In genomic region chr20:35146299-35146921, GRCh38 we compare ENCODE assay signal across 8 cellular contexts. TPM values are rescaled to one million over a fixed set of nuclear protein-coding genes. Genes with fewer than 3 reads are reported as not detected.
DNase-seq lines count a peak whose midpoint lies in the region; ATAC-seq and TF ChIP-seq lines count a peak whose summit lies in the region.

No MANE protein-coding gene starts in this region.

- TF ChIP-seq CTCF in fibroblast of villous mesenchyme (IDR thresholded peaks at IDR 0.05; ENCODE audit: insufficient read depth, low read depth, low read length) (peak; percentile 20), osteocyte (IDR thresholded peaks at IDR 0.05) (no peak)

- peaks cover 7% of the 10 kb centered on the region for H3K36me3 Mint-ChIP-seq in activated CD8-positive, alpha-beta memory T cell treated with anti-CD3 and anti-CD28 coated beads, Interleukin-2, amount 10 ng/mL, durations not matched to agents 7 days and 5 days
- H3K36me3 Mint-ChIP-seq in activated CD4-positive, alpha-beta T cell treated with anti-CD3 and anti-CD28 coated beads, Interleukin-2, amount 10 ng/mL, durations not matched to agents 7 days and 5 days (ENCODE audit: low read depth), result peaks cover 11% of the 10 kb centered on the region
- H3K36me3 Mint-ChIP-seq in osteocyte (ENCODE audit: unreplicated experiment), result peaks cover 9% of the 10 kb centered on the region

- H3K27me3 Mint-ChIP-seq in activated CD8-positive, alpha-beta memory T cell treated with anti-CD3 and anti-CD28 coated beads, Interleukin-2, amount 10 ng/mL, durations not matched to agents 7 days and 5 days, result no peaks in the 10 kb centered on the region
- H3K27me3 Mint-ChIP-seq in activated CD4-positive, alpha-beta T cell treated with anti-CD3 and anti-CD28 coated beads, Interleukin-2, amount 10 ng/mL, durations not matched to agents 7 days and 5 days, result peaks cover 3% of the 10 kb centered on the region
- H3K27me3 Mint-ChIP-seq in osteocyte (ENCODE audit: unreplicated experiment), result peaks cover 5% of the 10 kb centered on the region

- H3K4me3 Mint-ChIP-seq in activated CD8-positive, alpha-beta memory T cell treated with anti-CD3 and anti-CD28 coated beads, Interleukin-2, amount 10 ng/mL, durations not matched to agents 7 days and 5 days, result peak overlapping the region; percentile 93
- peak overlapping the region; percentile 95 for H3K4me3 Mint-ChIP-seq in activated CD4-positive, alpha-beta T cell treated with anti-CD3 and anti-CD28 coated beads, Interleukin-2, amount 10 ng/mL, durations not matched to agents 7 days and 5 days
- peak overlapping the region; percentile 94 for H3K4me3 Mint-ChIP-seq in osteocyte (ENCODE audit: unreplicated experiment)

- ATAC-seq in activated CD8-positive, alpha-beta memory T cell treated with anti-CD3 and anti-CD28 coated beads, Interleukin-2, amount 10 ng/mL, durations not matched to agents 7 days and 5 days, result peak; percentile 18
- ATAC-seq in GM21390 (IDR thresholded peaks at IDR 0.05; ENCODE audit: unreplicated experiment), result no peak

- peak overlapping the region; percentile 98 for H3K4me3 ChIP-seq in fibroblast of villous mesenchyme (ENCODE audit: low read depth, low read length)

- H3K27ac Mint-ChIP-seq in activated CD8-positive, alpha-beta memory T cell treated with anti-CD3 and anti-CD28 coated beads, Interleukin-2, amount 10 ng/mL, durations not matched to agents 7 days and 5 days, result peak overlapping the region; percentile 90
- H3K27ac Mint-ChIP-seq in activated CD4-positive, alpha-beta T cell treated with anti-CD3 and anti-CD28 coated beads, Interleukin-2, amount 10 ng/mL, durations not matched to agents 7 days and 5 days, result peak overlapping the region; percentile 93
- peak overlapping the region; percentile 74 for H3K27ac Mint-ChIP-seq in osteocyte (ENCODE audit: unreplicated experiment)

- H3K9me3 Mint-ChIP-seq in activated CD8-positive, alpha-beta memory T cell treated with anti-CD3 and anti-CD28 coated beads, Interleukin-2, amount 10 ng/mL, durations not matched to agents 7 days and 5 days (ENCODE audit: low read depth), result no peaks in the 10 kb centered on the region
- H3K9me3 Mint-ChIP-seq in activated CD4-positive, alpha-beta T cell treated with anti-CD3 and anti-CD28 coated beads, Interleukin-2, amount 10 ng/mL, durations not matched to agents 7 days and 5 days, result no peaks in the 10 kb centered on the region
- no peaks in the 10 kb centered on the region for H3K9me3 Mint-ChIP-seq in osteocyte (ENCODE audit: unreplicated experiment)

- POLR2A ChIA-PET in activated CD4-positive, alpha-beta T cell treated with anti-CD3 and anti-CD28 coated beads, Interleukin-2, amount 10 ng/mL, durations not matched to agents 7 days and 5 days (lab: Charles Lee), result interaction anchor here (0.9 to 1.4 kb wide), 3 partner anchors 126 to 807 kb away, joined by 3 to 5 read pairs (median 4); partner anchors contain the start of gene MMP24OS

- H3K4me1 Mint-ChIP-seq in activated CD8-positive, alpha-beta memory T cell treated with anti-CD3 and anti-CD28 coated beads, Interleukin-2, amount 10 ng/mL, durations not matched to agents 7 days and 5 days, result peaks cover 31% of the 10 kb centered on the region
- H3K4me1 Mint-ChIP-seq in activated CD4-positive, alpha-beta T cell treated with anti-CD3 and anti-CD28 coated beads, Interleukin-2, amount 10 ng/mL, durations not matched to agents 7 days and 5 days, result peaks cover 31% of the 10 kb centered on the region
- H3K4me1 Mint-ChIP-seq in osteocyte (ENCODE audit: unreplicated experiment), result peaks cover 25% of the 10 kb centered on the region

- CTCF ChIA-PET in activated CD8-positive, alpha-beta memory T cell treated with anti-CD3 and anti-CD28 coated beads, Interleukin-2, amount 10 ng/mL, durations not matched to agents 7 days and 5 days (lab: Charles Lee), result interaction anchor here (0.8 to 3.9 kb wide), 23 partner anchors 11 to 301 kb away, joined by 3 to 35 read pairs (median 4); partner anchors contain the start of genes GGT7, MMP24OS and PROCR
- CTCF ChIA-PET in activated CD4-positive, alpha-beta T cell treated with anti-CD3 and anti-CD28 coated beads, Interleukin-2, amount 10 ng/mL, durations not matched to agents 7 days and 5 days (lab: Charles Lee), result interaction anchor here (0.9 to 1.9 kb wide), 8 partner anchors 9 to 268 kb away, joined by 3 to 10 read pairs (median 4); partner anchors contain the start of gene EIF6

- peak; percentile 49 for DNase-seq in activated CD8-positive, alpha-beta memory T cell treated with anti-CD3 and anti-CD28 coated beads, Interleukin-2, amount 10 ng/mL, durations not matched to agents 7 days and 5 days
- no peak for DNase-seq in activated CD8-positive, alpha-beta memory T cell treated with anti-CD3 and anti-CD28 coated beads for 24 hours
- peak; percentile 73 for DNase-seq in HuH-7.5 (ENCODE audit: low spot score)
- no peak for DNase-seq in activated CD4-positive, alpha-beta T cell treated with anti-CD3 and anti-CD28 coated beads, Interleukin-2, amount 10 ng/mL, durations not matched to agents 7 days and 5 days
- peak; percentile 12 for DNase-seq in fibroblast of villous mesenchyme (ENCODE audit: low read depth)
- DNase-seq in osteocyte (ENCODE audit: extremely low spot score, unreplicated experiment), result no peak
- DNase-seq in midbrain (lab: John Stamatoyannopoulos, UW), result no peak

RNA-seq across cellular contexts. Expression of gene EDEM2, which starts 0.7 kb away (rescaled TPM):
- total RNA-seq in activated CD8-positive, alpha-beta memory T cell treated with anti-CD3 and anti-CD28 coated beads, Interleukin-2, amount 10 ng/mL, durations not matched to agents 7 days and 5 days, result 10 to 100 TPM; 23.9 to 25.6 TPM
- 10 to 100 TPM; 22.8 to 25.0 TPM for total RNA-seq in activated CD4-positive, alpha-beta T cell treated with anti-CD3 and anti-CD28 coated beads, Interleukin-2, amount 10 ng/mL, durations not matched to agents 7 days and 5 days
- total RNA-seq in fibroblast of villous mesenchyme (27.7 and 37.6 TPM in 2 replicates), osteocyte (16.8 and 17.5 TPM in 2 replicates)

RNA-seq across cellular contexts. Expression of gene PROCR, which starts 25.5 kb away (rescaled TPM):
- 1 to 10 TPM; 1.5 to 2.4 TPM for total RNA-seq in activated CD8-positive, alpha-beta memory T cell treated with anti-CD3 and anti-CD28 coated beads, Interleukin-2, amount 10 ng/mL, durations not matched to agents 7 days and 5 days
- total RNA-seq in activated CD4-positive, alpha-beta T cell treated with anti-CD3 and anti-CD28 coated beads, Interleukin-2, amount 10 ng/mL, durations not matched to agents 7 days and 5 days, result under 1 TPM; 0.35 to 0.50 TPM
- total RNA-seq in fibroblast of villous mesenchyme, result 22.9 and 30.9 TPM in 2 replicates
- 3.2 and 3.3 TPM in 2 replicates for total RNA-seq in osteocyte

RNA-seq across cellular contexts. Expression of gene TRPC4AP, which starts 53.8 kb away (rescaled TPM):
- total RNA-seq in activated CD8-positive, alpha-beta memory T cell treated with anti-CD3 and anti-CD28 coated beads, Interleukin-2, amount 10 ng/mL, durations not matched to agents 7 days and 5 days, result 10 to 100 TPM; 56.9 to 70.9 TPM
- total RNA-seq in activated CD4-positive, alpha-beta T cell treated with anti-CD3 and anti-CD28 coated beads, Interleukin-2, amount 10 ng/mL, durations not matched to agents 7 days and 5 days, result 10 to 100 TPM; 48.8 to 49.4 TPM
- 86.7 and 96.7 TPM in 2 replicates for total RNA-seq in fibroblast of villous mesenchyme
- total RNA-seq in osteocyte, result 83.0 TPM in 2 replicates

Comparison
In these comparisons a context has a peak if more than half of its experiments do, and no peak if none do; other contexts are left out.
1. DNase-seq: peak in activated CD8-positive, alpha-beta memory T cell treated with anti-CD3 and anti-CD28 coated beads, Interleukin-2, amount 10 ng/mL, durations not matched to agents 7 days and 5 days (single experiment), HuH-7.5 (single experiment) and fibroblast of villous mesenchyme (single experiment); none in activated CD8-positive, alpha-beta memory T cell treated with anti-CD3 and anti-CD28 coated beads for 24 hours (single experiment), activated CD4-positive, alpha-beta T cell treated with anti-CD3 and anti-CD28 coated beads, Interleukin-2, amount 10 ng/mL, durations not matched to agents 7 days and 5 days (single experiment), osteocyte (single experiment) and midbrain (single experiment).
2. Peak in every context shown above with its lines, with median percentiles within 50 percentile points of each other: H3K27ac Mint-ChIP-seq and H3K4me3 Mint-ChIP-seq.